ENCODE assay signal across 1 cellular context in the genomic region with DNA sequence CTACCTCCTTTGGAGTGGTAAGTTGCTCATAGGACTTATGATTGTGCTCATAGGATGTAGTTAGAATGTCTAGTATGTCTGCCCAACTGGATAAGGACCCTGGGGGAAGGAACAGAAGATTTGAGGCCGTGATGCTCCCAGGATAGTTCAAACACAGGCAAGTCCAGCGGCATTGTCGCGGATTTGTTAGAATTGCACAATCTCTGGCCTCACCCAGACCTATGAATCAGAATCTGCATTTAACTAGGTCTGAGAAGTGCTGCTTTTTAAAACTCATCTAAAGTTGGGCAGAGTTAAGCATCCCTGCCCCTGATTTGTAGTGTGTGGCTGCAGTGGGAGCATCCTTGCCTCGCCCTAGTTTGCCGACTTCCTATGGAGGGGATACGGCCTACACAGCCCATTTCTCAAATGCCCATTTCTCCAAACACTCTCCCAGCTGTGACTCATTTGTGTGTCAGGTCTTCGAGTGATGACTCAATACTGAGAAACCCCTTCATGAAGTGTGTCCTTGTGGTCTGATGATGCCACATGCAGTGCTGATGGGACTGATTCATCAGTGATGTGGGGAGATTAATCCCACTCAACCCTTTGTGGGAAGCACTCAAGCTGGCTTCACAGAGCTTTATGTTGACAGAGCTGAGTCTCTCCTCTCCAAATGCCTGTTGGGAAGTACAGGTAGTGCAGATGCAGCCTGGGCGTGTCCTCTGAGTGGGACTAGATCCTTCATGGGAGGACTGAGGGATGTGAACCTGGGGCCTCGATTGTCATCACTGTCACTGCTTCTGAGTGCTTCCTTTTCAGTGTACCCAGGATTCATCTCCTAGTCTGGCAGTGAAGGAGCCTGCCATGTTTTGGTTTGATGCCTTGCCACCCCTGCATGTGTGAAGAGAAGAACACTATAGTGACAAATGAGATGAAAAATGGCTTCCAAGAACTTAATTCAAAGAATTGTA.
TF ChIP-seq lines count a peak whose summit lies in the region.

No MANE protein-coding gene starts in this region.

TF ChIP-seq in HEK293, 187 proteins besides CTCF, POLR2A, EP300 and RAD21 (continued from another document and continues in another):
- TF ChIP-seq, protein P1, sequence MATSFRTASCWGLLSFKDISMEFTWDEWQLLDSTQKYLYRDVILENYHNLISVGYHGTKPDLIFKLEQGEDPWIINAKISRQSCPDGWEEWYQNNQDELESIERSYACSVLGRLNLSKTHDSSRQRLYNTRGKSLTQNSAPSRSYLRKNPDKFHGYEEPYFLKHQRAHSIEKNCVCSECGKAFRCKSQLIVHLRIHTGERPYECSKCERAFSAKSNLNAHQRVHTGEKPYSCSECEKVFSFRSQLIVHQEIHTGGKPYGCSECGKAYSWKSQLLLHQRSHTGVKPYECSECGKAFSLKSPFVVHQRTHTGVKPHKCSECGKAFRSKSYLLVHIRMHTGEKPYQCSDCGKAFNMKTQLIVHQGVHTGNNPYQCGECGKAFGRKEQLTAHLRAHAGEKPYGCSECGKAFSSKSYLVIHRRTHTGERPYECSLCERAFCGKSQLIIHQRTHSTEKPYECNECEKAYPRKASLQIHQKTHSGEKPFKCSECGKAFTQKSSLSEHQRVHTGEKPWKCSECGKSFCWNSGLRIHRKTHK (tag by site-specific recombination; IDR thresholded peaks at IDR 0.05) = no peak
- TF ChIP-seq PRDM4 (tag by site-specific recombination; IDR thresholded peaks at IDR 0.05) (no peak), BCL11A (tag by site-specific recombination; IDR thresholded peaks at IDR 0.05; ENCODE audit: low read depth) (no peak), ZNF335 (tag by site-specific recombination; conservative IDR thresholded peaks at IDR 0.05) (peak; percentile 97), SALL2 (tag by site-specific recombination; IDR thresholded peaks at IDR 0.05; ENCODE audit: borderline replicate concordance) (no peak), ZNF645 (tag by site-specific recombination; IDR thresholded peaks at IDR 0.05) (no peak), ZNF555 (tag by site-specific recombination; conservative IDR thresholded peaks at IDR 0.05) (no peak), ZNF558 (tag by site-specific recombination; IDR thresholded peaks at IDR 0.05) (peak; percentile 51; the same call in 1 of the 2 replicates), ZNF548 (tag by site-specific recombination; IDR thresholded peaks at IDR 0.05) (no peak), KLF8 (tag by site-specific recombination; IDR thresholded peaks at IDR 0.05) (no peak), ZNF416 (tag by site-specific recombination; IDR thresholded peaks at IDR 0.05) (no peak), EGR2 (tag by site-specific recombination; IDR thresholded peaks at IDR 0.05; ENCODE audit: low read depth) (peak; percentile 76), GLIS2 (tag by site-specific recombination; IDR thresholded peaks at IDR 0.05) (peak; percentile 64), ZNF366 (tag by site-specific recombination; conservative IDR thresholded peaks at IDR 0.05) (peak; percentile 74), KLF16 (tag by site-specific recombination; IDR thresholded peaks at IDR 0.05) (no peak), SP7 (tag by site-specific recombination; IDR thresholded peaks at IDR 0.05) (peak; percentile 91), ZNF423 (tag by site-specific recombination; IDR thresholded peaks at IDR 0.05) (no peak), SP3 (tag by site-specific recombination; IDR thresholded peaks at IDR 0.05) (no peak), WT1 (tag by site-specific recombination; IDR thresholded peaks at IDR 0.05) (no peak), ZNF10 (tag by site-specific recombination; IDR thresholded peaks at IDR 0.05) (0 out of 2 replicates have a peak, but pooled peaks have one; percentile 31), ZNF623 (tag by site-specific recombination; IDR thresholded peaks at IDR 0.05) (0 out of 2 replicates have a peak, but pooled peaks have one; percentile 9), ZFHX2 (tag by site-specific recombination; conservative IDR thresholded peaks at IDR 0.05) (peak; percentile 88), ZNF394 (tag by site-specific recombination; IDR thresholded peaks at IDR 0.05; ENCODE audit: borderline replicate concordance) (no peak), ZBTB21 (tag by site-specific recombination; IDR thresholded peaks at IDR 0.05) (peak; percentile 78), ZNF692 (tag by site-specific recombination; IDR thresholded peaks at IDR 0.05) (peak; percentile 44; the same call in 1 of the 2 replicates), GLIS1 (tag by site-specific recombination; IDR thresholded peaks at IDR 0.05) (peak; percentile 82), ZNF629 (tag by site-specific recombination; IDR thresholded peaks at IDR 0.05) (peak; percentile 90), ZFP37 (tag by site-specific recombination; IDR thresholded peaks at IDR 0.05) (peak; percentile 45; the same call in 1 of the 2 replicates), ZNF121 (tag by site-specific recombination; IDR thresholded peaks at IDR 0.05) (no peak), SCRT1 (tag by site-specific recombination; IDR thresholded peaks at IDR 0.05; ENCODE audit: borderline replicate concordance) (no peak), PRDM1 (tag by site-specific recombination; IDR thresholded peaks at IDR 0.05) (no peak), KLF17 (tag by site-specific recombination; IDR thresholded peaks at IDR 0.05) (peak; percentile 89), ZNF184 (tag by site-specific recombination; IDR thresholded peaks at IDR 0.05) (peak; percentile 84; the same call in 1 of the 2 replicates), ZEB2 (tag by site-specific recombination; IDR thresholded peaks at IDR 0.05) (peak; percentile 84)
- TF ChIP-seq, protein P2, sequence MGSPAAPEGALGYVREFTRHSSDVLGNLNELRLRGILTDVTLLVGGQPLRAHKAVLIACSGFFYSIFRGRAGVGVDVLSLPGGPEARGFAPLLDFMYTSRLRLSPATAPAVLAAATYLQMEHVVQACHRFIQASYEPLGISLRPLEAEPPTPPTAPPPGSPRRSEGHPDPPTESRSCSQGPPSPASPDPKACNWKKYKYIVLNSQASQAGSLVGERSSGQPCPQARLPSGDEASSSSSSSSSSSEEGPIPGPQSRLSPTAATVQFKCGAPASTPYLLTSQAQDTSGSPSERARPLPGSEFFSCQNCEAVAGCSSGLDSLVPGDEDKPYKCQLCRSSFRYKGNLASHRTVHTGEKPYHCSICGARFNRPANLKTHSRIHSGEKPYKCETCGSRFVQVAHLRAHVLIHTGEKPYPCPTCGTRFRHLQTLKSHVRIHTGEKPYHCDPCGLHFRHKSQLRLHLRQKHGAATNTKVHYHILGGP (tag by site-specific recombination; IDR thresholded peaks at IDR 0.05) = no peak
- TF ChIP-seq, protein P3, sequence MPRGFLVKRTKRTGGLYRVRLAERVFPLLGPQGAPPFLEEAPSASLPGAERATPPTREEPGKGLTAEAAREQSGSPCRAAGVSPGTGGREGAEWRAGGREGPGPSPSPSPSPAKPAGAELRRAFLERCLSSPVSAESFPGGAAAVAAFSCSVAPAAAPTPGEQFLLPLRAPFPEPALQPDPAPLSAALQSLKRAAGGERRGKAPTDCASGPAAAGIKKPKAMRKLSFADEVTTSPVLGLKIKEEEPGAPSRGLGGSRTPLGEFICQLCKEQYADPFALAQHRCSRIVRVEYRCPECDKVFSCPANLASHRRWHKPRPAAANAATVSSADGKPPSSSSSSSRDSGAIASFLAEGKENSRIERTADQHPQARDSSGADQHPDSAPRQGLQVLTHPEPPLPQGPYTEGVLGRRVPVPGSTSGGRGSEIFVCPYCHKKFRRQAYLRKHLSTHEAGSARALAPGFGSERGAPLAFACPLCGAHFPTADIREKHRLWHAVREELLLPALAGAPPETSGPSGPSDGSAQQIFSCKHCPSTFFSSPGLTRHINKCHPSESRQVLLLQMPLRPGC (tag by site-specific recombination; IDR thresholded peaks at IDR 0.05) = peak; percentile 68
- TF ChIP-seq, protein P4, sequence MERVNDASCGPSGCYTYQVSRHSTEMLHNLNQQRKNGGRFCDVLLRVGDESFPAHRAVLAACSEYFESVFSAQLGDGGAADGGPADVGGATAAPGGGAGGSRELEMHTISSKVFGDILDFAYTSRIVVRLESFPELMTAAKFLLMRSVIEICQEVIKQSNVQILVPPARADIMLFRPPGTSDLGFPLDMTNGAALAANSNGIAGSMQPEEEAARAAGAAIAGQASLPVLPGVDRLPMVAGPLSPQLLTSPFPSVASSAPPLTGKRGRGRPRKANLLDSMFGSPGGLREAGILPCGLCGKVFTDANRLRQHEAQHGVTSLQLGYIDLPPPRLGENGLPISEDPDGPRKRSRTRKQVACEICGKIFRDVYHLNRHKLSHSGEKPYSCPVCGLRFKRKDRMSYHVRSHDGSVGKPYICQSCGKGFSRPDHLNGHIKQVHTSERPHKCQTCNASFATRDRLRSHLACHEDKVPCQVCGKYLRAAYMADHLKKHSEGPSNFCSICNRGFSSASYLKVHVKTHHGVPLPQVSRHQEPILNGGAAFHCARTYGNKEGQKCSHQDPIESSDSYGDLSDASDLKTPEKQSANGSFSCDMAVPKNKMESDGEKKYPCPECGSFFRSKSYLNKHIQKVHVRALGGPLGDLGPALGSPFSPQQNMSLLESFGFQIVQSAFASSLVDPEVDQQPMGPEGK (tag by site-specific recombination; IDR thresholded peaks at IDR 0.05) = 0 out of 2 replicates have a peak, but pooled peaks have one; percentile 27
- TF ChIP-seq, protein P5, sequence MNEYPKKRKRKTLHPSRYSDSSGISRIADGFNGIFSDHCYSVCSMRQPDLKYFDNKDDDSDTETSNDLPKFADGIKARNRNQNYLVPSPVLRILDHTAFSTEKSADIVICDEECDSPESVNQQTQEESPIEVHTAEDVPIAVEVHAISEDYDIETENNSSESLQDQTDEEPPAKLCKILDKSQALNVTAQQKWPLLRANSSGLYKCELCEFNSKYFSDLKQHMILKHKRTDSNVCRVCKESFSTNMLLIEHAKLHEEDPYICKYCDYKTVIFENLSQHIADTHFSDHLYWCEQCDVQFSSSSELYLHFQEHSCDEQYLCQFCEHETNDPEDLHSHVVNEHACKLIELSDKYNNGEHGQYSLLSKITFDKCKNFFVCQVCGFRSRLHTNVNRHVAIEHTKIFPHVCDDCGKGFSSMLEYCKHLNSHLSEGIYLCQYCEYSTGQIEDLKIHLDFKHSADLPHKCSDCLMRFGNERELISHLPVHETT (tag by site-specific recombination; IDR thresholded peaks at IDR 0.05) = peak; percentile 71; the same call in 1 of the 2 replicates
- TF ChIP-seq, protein P6, sequence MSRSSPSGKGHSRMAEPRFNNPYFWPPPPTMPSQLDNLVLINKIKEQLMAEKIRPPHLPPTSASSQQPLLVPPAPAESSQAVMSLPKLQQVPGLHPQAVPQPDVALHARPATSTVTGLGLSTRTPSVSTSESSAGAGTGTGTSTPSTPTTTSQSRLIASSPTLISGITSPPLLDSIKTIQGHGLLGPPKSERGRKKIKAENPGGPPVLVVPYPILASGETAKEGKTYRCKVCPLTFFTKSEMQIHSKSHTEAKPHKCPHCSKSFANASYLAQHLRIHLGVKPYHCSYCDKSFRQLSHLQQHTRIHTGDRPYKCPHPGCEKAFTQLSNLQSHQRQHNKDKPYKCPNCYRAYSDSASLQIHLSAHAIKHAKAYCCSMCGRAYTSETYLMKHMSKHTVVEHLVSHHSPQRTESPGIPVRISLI (tag by site-specific recombination; IDR thresholded peaks at IDR 0.05) = no peak
- TF ChIP-seq, protein P7, sequence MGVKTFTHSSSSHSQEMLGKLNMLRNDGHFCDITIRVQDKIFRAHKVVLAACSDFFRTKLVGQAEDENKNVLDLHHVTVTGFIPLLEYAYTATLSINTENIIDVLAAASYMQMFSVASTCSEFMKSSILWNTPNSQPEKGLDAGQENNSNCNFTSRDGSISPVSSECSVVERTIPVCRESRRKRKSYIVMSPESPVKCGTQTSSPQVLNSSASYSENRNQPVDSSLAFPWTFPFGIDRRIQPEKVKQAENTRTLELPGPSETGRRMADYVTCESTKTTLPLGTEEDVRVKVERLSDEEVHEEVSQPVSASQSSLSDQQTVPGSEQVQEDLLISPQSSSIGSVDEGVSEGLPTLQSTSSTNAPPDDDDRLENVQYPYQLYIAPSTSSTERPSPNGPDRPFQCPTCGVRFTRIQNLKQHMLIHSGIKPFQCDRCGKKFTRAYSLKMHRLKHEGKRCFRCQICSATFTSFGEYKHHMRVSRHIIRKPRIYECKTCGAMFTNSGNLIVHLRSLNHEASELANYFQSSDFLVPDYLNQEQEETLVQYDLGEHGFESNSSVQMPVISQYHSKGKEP (tag by site-specific recombination; IDR thresholded peaks at IDR 0.05) = no peak
